ENCODE assay signal across 1 cellular context in the genomic region with DNA sequence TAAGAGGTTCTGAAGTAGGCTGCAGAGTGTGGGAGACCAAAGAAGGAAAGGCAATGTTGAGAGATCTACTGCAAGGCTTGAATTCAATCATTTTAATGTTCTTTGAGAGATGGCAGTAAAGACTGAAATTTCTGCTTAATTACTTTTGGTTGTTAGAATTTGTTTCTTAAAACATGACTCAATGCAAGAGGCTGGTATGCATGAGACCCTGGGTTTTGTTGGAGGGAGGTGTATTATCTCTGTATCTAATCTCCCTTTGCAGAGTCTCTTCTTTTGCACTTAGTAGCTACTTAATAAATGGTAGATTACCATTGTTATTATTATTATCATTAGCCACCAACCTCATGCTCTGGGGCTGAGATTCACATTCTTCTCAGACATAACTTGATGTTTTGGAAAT.
TF ChIP-seq lines count a peak whose summit lies in the region.

No MANE protein-coding gene starts in this region.

TF ChIP-seq in IMR-90, 13 proteins besides CTCF, POLR2A, EP300 and RAD21:
- TF ChIP-seq, protein P1, sequence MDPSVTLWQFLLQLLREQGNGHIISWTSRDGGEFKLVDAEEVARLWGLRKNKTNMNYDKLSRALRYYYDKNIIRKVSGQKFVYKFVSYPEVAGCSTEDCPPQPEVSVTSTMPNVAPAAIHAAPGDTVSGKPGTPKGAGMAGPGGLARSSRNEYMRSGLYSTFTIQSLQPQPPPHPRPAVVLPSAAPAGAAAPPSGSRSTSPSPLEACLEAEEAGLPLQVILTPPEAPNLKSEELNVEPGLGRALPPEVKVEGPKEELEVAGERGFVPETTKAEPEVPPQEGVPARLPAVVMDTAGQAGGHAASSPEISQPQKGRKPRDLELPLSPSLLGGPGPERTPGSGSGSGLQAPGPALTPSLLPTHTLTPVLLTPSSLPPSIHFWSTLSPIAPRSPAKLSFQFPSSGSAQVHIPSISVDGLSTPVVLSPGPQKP (IDR thresholded peaks at IDR 0.05; ENCODE audit: borderline replicate concordance, low read depth, low read length), result no peak
- TF ChIP-seq BHLHE40 (IDR thresholded peaks at IDR 0.05; ENCODE audit: low read depth, low read length) (no peak), RCOR1 (IDR thresholded peaks at IDR 0.05; ENCODE audit: insufficient replicate concordance, low read length) (no peak), SMC3 (IDR thresholded peaks at IDR 0.05; ENCODE audit: low read depth, low read length) (no peak), CEBPB (IDR thresholded peaks at IDR 0.05; ENCODE audit: low read depth, low read length) (no peak)
